ENCODE assay signal across 26 cellular contexts in genomic region chr19:19300613-19301012, GRCh38. TPM values are rescaled to one million over a fixed set of nuclear protein-coding genes. Genes with fewer than 3 reads are reported as not detected.
"Had no signal": no experiment of that assay in that cellular context is flagged by ENCODE, and none has a peak within 500 bp of the region (broad histone marks: within the 10 kb centered on the region; RNA-seq: fewer than 3 reads in every experiment).

No MANE protein-coding gene starts in this region.

- DNase-seq: occipital lobe; ovary; posterior cingulate gyrus; psoas muscle; right cardiac atrium; right lobe of liver; sigmoid colon; small intestine; stimulated activated CD4-positive, alpha-beta T cell treated with anti-CD3 and anti-CD28 coated beads, Interleukin-15, amount 100 ng/mL, for 24 hours; stimulated activated CD4-positive, alpha-beta T cell treated with anti-CD3 and anti-CD28 coated beads, Interleukin-2, amount 100 ng/mL, for 24 hours; stimulated activated CD4-positive, alpha-beta T cell treated with anti-CD3 and anti-CD28 coated beads, Interleukin-2, amount 100 ng/mL, for 48 hours; stimulated activated CD4-positive, alpha-beta T cell treated with anti-CD3 and anti-CD28 coated beads, Interleukin-4, amount 100 ng/mL, for 24 hours; stimulated activated naive B cell treated with anti-CD40 and anti-IgM and Interleukin-4, amounts not matched to agents 10 μg/mL and 1 μg/mL and 100 μg/mL, for 72 hours; stimulated activated naive CD4-positive, alpha-beta T cell treated with Interleukin-2 at 50 U/mL for 16 hours; stomach; thyroid gland; trophoblast cell; upper lobe of left lung had no signal

- FAIRE-seq: small intestine, urothelium cell line had no signal

- ATAC-seq: psoas muscle; right cardiac atrium; right lobe of liver; stimulated activated effector memory CD8-positive, alpha-beta T cell treated with anti-CD3 and anti-CD28 coated beads, Interleukin-12 subunit alpha, Interleukin-12 subunit beta, amount 100 ng/mL, for 72 hours; stimulated activated naive B cell treated with anti-CD40 and anti-IgM and Interleukin-4, amounts not matched to agents 10 μg/mL and 1 μg/mL and 100 μg/mL, for 72 hours had no signal

- H3K27ac ChIP-seq: neural progenitor cell, ovary, parathyroid adenoma, psoas muscle, right lobe of liver, sigmoid colon, stomach, thoracic aorta, thyroid gland, tibial nerve, upper lobe of left lung, vagina had no signal

RNA-seq across cellular contexts. Expression of gene TM6SF2, which starts 27.5 kb away (rescaled TPM):
- polyA plus RNA-seq: neural cell had no signal
